ENCODE assay signal across 10 cellular contexts in genomic region chr5:181114844-181115778, GRCh38. TPM values are rescaled to one million over a fixed set of nuclear protein-coding genes. Genes with fewer than 3 reads are reported as not detected.
DNase-seq lines count a peak whose midpoint lies in the region; ATAC-seq, FAIRE-seq and TF ChIP-seq lines count a peak whose summit lies in the region.
"Had no signal": no experiment of that assay in that cellular context is flagged by ENCODE, and none has a peak within 500 bp of the region (broad histone marks: within the 10 kb centered on the region; RNA-seq: fewer than 3 reads in every experiment).

No MANE protein-coding gene starts in this region.

- no peaks in the 10 kb centered on the region for H3K27me3 ChIP-seq in RWPE2 (ENCODE audit: insufficient read depth, poor library complexity, severe bottlenecking)

- H3K27ac ChIP-seq in RWPE2 (ENCODE audit: poor library complexity, severe bottlenecking): peak overlapping the region; percentile 49

- ATAC-seq in RWPE2 (ENCODE audit: low read depth) (peak; percentile 86), HG02885 (IDR thresholded peaks at IDR 0.05; ENCODE audit: poor library complexity, unreplicated experiment) (no peak), GM18868 (IDR thresholded peaks at IDR 0.05; ENCODE audit: unreplicated experiment) (no peak), HG02763 (IDR thresholded peaks at IDR 0.05; ENCODE audit: unreplicated experiment) (no peak)

- FAIRE-seq in GM12892 (lab: Jason Lieb, UNC): peak; percentile 36

- H3K36me3 ChIP-seq in RWPE2 (ENCODE audit: low read depth): no peaks in the 10 kb centered on the region

- H3K4me1 ChIP-seq in RWPE2 (ENCODE audit: insufficient read depth, poor library complexity, severe bottlenecking): peaks cover 13% of the 10 kb centered on the region

- peak overlapping the region; percentile 6 for H3K4me3 ChIP-seq in RWPE2 (ENCODE audit: severe bottlenecking)
- H3K4me3 ChIP-seq in fibroblast of villous mesenchyme (ENCODE audit: low read depth, low read length): no peak overlapping the region

- no peak for TF ChIP-seq POLR2A in GM12892 (IDR thresholded peaks at IDR 0.05; ENCODE audit: low read depth, low read length)

- TF ChIP-seq CTCF in RWPE2 (IDR thresholded peaks at IDR 0.05; ENCODE audit: poor library complexity, severe bottlenecking) (no peak), fibroblast of villous mesenchyme (IDR thresholded peaks at IDR 0.05; ENCODE audit: insufficient read depth, low read depth, low read length) (no peak), GM20000 (IDR thresholded peaks at IDR 0.05; ENCODE audit: extremely low read depth, missing control alignments) (no peak)

- DNase-seq in GM12892 (ENCODE audit: insufficient read length): no peak
- DNase-seq in RWPE2 (ENCODE audit: low spot score): no peak
- peak; percentile 16 for DNase-seq in fibroblast of villous mesenchyme (ENCODE audit: low read depth)
- DNase-seq in renal cortical epithelial cell (ENCODE audit: low read depth): peak; percentile 52
- DNase-seq in GM20000 (ENCODE audit: low spot score): no peak
- DNase-seq: effector memory CD4-positive, alpha-beta T cell; Right ventricle myocardium superior had no signal

- H3K9me3 ChIP-seq in RWPE2 (ENCODE audit: severe bottlenecking): no peaks in the 10 kb centered on the region

RNA-seq across cellular contexts. Expression of gene OR2V1, which starts 15.9 kb away (rescaled TPM):
- polyA plus RNA-seq in GM12892 (2012; ENCODE audit: missing spikeins): not detected
- total RNA-seq in fibroblast of villous mesenchyme: not detected in 2 replicates
- not detected in 2 replicates for total RNA-seq in renal cortical epithelial cell
- total RNA-seq: Right ventricle myocardium superior had no signal

RNA-seq across cellular contexts. Expression of gene OR2V2, which starts 32.3 kb away (rescaled TPM):
- polyA plus RNA-seq in GM12892 (2012; ENCODE audit: missing spikeins): not detected
- total RNA-seq in fibroblast of villous mesenchyme (not detected in 2 replicates), renal cortical epithelial cell (not detected in 2 replicates)
- total RNA-seq: Right ventricle myocardium superior had no signal

Comparison
In these comparisons a context has a peak if more than half of its experiments do, and no peak if none do; other contexts are left out.
1. DNase-seq: peak in fibroblast of villous mesenchyme (single experiment) and renal cortical epithelial cell (single experiment); none in GM12892 (single experiment), RWPE2 (single experiment) and GM20000 (single experiment).